Comparison of ENCODE assay signal across 18 cellular contexts in genomic region chr2:88607416-88607815, GRCh38.
"Had no signal": no experiment of that assay in that cellular context is flagged by ENCODE, and none has a peak within 500 bp of the region (broad histone marks: within the 10 kb centered on the region; RNA-seq: fewer than 3 reads in every experiment).

No MANE protein-coding gene starts in this region.

- H3K4me1 ChIP-seq: lower lobe of right lung had no signal

- H3K9me3 Mint-ChIP-seq: dendritic cell treated with granulocyte-macrophage colony-stimulating factor and Interleukin-4, amounts not matched to agents 40 ng/mL and 50 ng/mL, for 4 days; nephron progenitor cell had no signal

- H3K27ac ChIP-seq: lower lobe of right lung had no signal

- H3K27ac Mint-ChIP-seq: dendritic cell treated with granulocyte-macrophage colony-stimulating factor and Interleukin-4, amounts not matched to agents 40 ng/mL and 50 ng/mL, for 4 days; nephron progenitor cell had no signal

- H3K27me3 Mint-ChIP-seq: dendritic cell treated with granulocyte-macrophage colony-stimulating factor and Interleukin-4, amounts not matched to agents 40 ng/mL and 50 ng/mL, for 4 days had no signal

- DNase-seq: activated CD4-positive, CD25-positive, alpha-beta regulatory T cell treated with anti-CD3 and anti-CD28 coated beads, Interleukin-2, amount 50 U/mL, for 72 hours; activated CD8-positive, alpha-beta memory T cell treated with anti-CD3 and anti-CD28 coated beads for 24 hours; activated CD8-positive, alpha-beta memory T cell treated with anti-CD3 and anti-CD28 coated beads, Interleukin-2, amount 50 U/mL, for 48 hours; activated effector memory CD4-positive, alpha-beta T cell treated with anti-CD3 and anti-CD28 coated beads, Interleukin-2, amount 50 U/mL, for 16 hours; activated naive CD4-positive, alpha-beta T cell treated with anti-CD3 and anti-CD28 coated beads, Interleukin-2, amount 50 U/mL, for 16 hours; activated T-cell treated with anti-CD3 and anti-CD28 coated beads, Interleukin-2, amount 50 U/mL, for 48 hours; effector CD8-positive, alpha-beta T cell; esophagus squamous epithelium; islet precursor cell; left colon; lower lobe of right lung; nephron progenitor cell; nucleus accumbens; stimulated activated naive CD4-positive, alpha-beta T cell treated with Interleukin-2 at 50 U/mL for 16 hours; T1000; thyroid gland had no signal

- ATAC-seq: lower lobe of right lung, sciatic nerve had no signal

- H3K36me3 ChIP-seq: thyroid gland had no signal

- H3K27me3 ChIP-seq: esophagus squamous epithelium, thyroid gland had no signal

- H3K9me3 ChIP-seq: esophagus squamous epithelium, lower lobe of right lung, thyroid gland had no signal

- H3K4me3 Mint-ChIP-seq: dendritic cell treated with granulocyte-macrophage colony-stimulating factor and Interleukin-4, amounts not matched to agents 40 ng/mL and 50 ng/mL, for 4 days; nephron progenitor cell had no signal

- H3K4me3 ChIP-seq: esophagus squamous epithelium, lower lobe of right lung, thyroid gland had no signal
